9 cellular contexts compared by ENCODE assay signal in the genomic region with DNA sequence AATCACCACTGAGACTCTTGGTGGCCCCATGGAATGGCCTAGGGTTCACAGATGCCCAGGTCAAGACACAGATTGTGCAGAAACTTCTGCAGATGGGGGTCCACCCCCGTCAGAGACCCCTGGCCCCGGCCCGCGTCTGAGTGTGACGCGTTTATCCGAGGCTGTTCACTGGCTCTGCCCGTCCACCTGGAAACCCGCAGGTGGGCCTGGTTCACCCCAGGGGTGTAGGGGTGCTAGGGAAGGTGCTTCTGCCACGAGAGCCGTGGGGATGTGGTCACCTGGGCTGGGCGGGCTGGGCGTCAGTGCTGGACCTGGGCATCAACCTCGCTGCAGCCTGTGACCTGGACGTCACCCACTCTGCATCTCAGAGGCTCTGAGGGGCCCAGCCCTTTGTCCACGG. TPM values are rescaled to one million over a fixed set of nuclear protein-coding genes. Genes with fewer than 3 reads are reported as not detected.
"Had no signal": no experiment of that assay in that cellular context is flagged by ENCODE, and none has a peak within 500 bp of the region (broad histone marks: within the 10 kb centered on the region; RNA-seq: fewer than 3 reads in every experiment).

No MANE protein-coding gene starts in this region.

- H3K9ac ChIP-seq: GM23248 had no signal

- H3K4me1 Mint-ChIP-seq: IgD-negative memory B cell had no signal

- H3K27ac Mint-ChIP-seq: HFFc6, IgD-negative memory B cell had no signal

- ATAC-seq: HCT116, HepG2 had no signal

- H3K36me3 Mint-ChIP-seq: IgD-negative memory B cell had no signal

- H2AFZ ChIP-seq: GM23248 had no signal

- H3K9me3 Mint-ChIP-seq: HFFc6, IgD-negative memory B cell had no signal

- H3K4me3 Mint-ChIP-seq: HFFc6 had no signal

- H3K4me3 ChIP-seq: GM23248, HAP-1 had no signal

- H3K27ac ChIP-seq: GM23248 had no signal

- H3K9me3 ChIP-seq: HAP-1 had no signal

- H3K36me3 ChIP-seq: HAP-1 had no signal

- H3K4me1 ChIP-seq: HAP-1 had no signal

- DNase-seq: GM23248, GOT3, H7, HFFc6, KBM-7 had no signal

RNA-seq across cellular contexts. Expression of gene GATA5, which starts 39.5 kb away (rescaled TPM):
- total RNA-seq: GM23248, HFFc6 had no signal
- polyA plus RNA-seq: GM23248, IgD-negative memory B cell had no signal
